In the genomic region with DNA sequence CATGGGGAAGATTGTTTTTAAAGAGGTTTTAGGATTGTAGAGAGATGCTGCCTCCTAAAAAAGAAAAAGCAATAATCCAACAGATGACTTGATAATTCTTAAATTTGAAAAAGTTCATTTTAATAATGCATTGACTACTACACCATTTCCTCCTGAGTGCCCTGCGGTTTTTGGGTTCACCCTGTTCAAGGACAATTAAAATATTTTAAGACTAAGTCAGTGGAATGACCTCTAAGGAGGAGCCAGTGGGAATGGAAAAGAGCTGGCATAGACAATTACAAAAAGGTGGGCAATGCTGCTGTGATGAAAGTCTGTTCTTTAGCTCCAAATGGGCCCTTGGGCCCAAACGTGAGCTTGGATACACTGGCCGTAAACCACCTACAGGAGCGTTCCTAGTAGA, we compare ENCODE assay signal across 13 cellular contexts.
DNase-seq lines count a peak whose midpoint lies in the region; ATAC-seq and TF ChIP-seq lines count a peak whose summit lies in the region.
"Had no signal": no experiment of that assay in that cellular context is flagged by ENCODE, and none has a peak within 500 bp of the region (broad histone marks: within the 10 kb centered on the region; RNA-seq: fewer than 3 reads in every experiment).

No MANE protein-coding gene starts in this region.

- no peak for TF ChIP-seq POLR2A in gastroesophageal sphincter (IDR thresholded peaks at IDR 0.05)

- no peaks in the 10 kb centered on the region for H3K9me3 ChIP-seq in gastroesophageal sphincter
- H3K9me3 ChIP-seq: BLaER1 treated with 17β-estradiol and CSF1 and Interleukin-3, amounts not matched to agents 10 nM and 100 nM; SK-N-SH had no signal

- H3K36me3 ChIP-seq in gastroesophageal sphincter, result no peaks in the 10 kb centered on the region
- H3K36me3 ChIP-seq: BLaER1 treated with 17β-estradiol and CSF1 and Interleukin-3, amounts not matched to agents 10 nM and 100 nM had no signal

- no peak for TF ChIP-seq CTCF in nephron (IDR thresholded peaks at IDR 0.05; ENCODE audit: unreplicated experiment in 3 of 3)
- TF ChIP-seq CTCF in gastroesophageal sphincter (IDR thresholded peaks at IDR 0.05), result no peak

- DNase-seq in A172 (ENCODE audit: low spot score), result peak; percentile 32
- DNase-seq in EH (ENCODE audit: low read depth), result peak; percentile 72
- DNase-seq in M059J (ENCODE audit: low read depth), result peak; percentile 64
- DNase-seq in mesenteric fat pad (ENCODE audit: low spot score), result no peak
- no peak for DNase-seq in COLO829 (ENCODE audit: low spot score)
- no peak for DNase-seq in islet precursor cell
- DNase-seq: NCI-H187 treated with DMSO at 0.1 percent for 48 hours, PC-3, SK-N-SH had no signal

- no peaks in the 10 kb centered on the region for H3K9me3 Mint-ChIP-seq in nephron

- H3K4me1 Mint-ChIP-seq in nephron, result peaks cover 24% of the 10 kb centered on the region

- TF ChIP-seq EP300 in gastroesophageal sphincter (IDR thresholded peaks at IDR 0.05), result no peak

- no peak overlapping the region for H3K4me3 ChIP-seq in gastroesophageal sphincter
- H3K4me3 ChIP-seq: BLaER1 treated with 17β-estradiol and CSF1 and Interleukin-3, amounts not matched to agents 10 nM and 100 nM had no signal

- peak overlapping the region in 2 of 4 donors; percentile 14 to 48 for H3K27ac ChIP-seq in gastroesophageal sphincter
- H3K27ac ChIP-seq: BLaER1 treated with 17β-estradiol and CSF1 and Interleukin-3, amounts not matched to agents 10 nM and 100 nM had no signal

- 39 to 62% methylated on average over 4 of the region's 4 CpGs for WGBS in gastroesophageal sphincter (ENCODE audit: low coverage in 1 of 2), 2 donors

- no peak overlapping the region for H3K4me3 Mint-ChIP-seq in nephron

- no peaks in the 10 kb centered on the region for H3K27me3 ChIP-seq in gastroesophageal sphincter
- H3K27me3 ChIP-seq: BLaER1 treated with 17β-estradiol and CSF1 and Interleukin-3, amounts not matched to agents 10 nM and 100 nM had no signal

- peaks cover 5 to 33% (median 6%) of the 10 kb centered on the region in 3 donors for H3K4me1 ChIP-seq in gastroesophageal sphincter
- H3K4me1 ChIP-seq: BLaER1 treated with 17β-estradiol and CSF1 and Interleukin-3, amounts not matched to agents 10 nM and 100 nM had no signal

- peak overlapping the region; percentile 79 to 88 (median 83) for H3K27ac Mint-ChIP-seq in nephron

- no peak for ATAC-seq in gastroesophageal sphincter
- ATAC-seq: HepG2, PC-3 had no signal

- peaks cover 4% of the 10 kb centered on the region for H3K27me3 Mint-ChIP-seq in nephron (ENCODE audit: low read depth)

- no peaks in the 10 kb centered on the region for H3K36me3 Mint-ChIP-seq in nephron (ENCODE audit: low read depth)

Comparison
In these comparisons a context has a peak if more than half of its experiments do, and no peak if none do; other contexts are left out.
1. DNase-seq: peak in A172 (single experiment), EH (single experiment) and M059J (single experiment); none in mesenteric fat pad (single experiment), COLO829 (single experiment) and islet precursor cell (single experiment).